Comparison of ENCODE assay signal across 22 cellular contexts in the genomic region with DNA sequence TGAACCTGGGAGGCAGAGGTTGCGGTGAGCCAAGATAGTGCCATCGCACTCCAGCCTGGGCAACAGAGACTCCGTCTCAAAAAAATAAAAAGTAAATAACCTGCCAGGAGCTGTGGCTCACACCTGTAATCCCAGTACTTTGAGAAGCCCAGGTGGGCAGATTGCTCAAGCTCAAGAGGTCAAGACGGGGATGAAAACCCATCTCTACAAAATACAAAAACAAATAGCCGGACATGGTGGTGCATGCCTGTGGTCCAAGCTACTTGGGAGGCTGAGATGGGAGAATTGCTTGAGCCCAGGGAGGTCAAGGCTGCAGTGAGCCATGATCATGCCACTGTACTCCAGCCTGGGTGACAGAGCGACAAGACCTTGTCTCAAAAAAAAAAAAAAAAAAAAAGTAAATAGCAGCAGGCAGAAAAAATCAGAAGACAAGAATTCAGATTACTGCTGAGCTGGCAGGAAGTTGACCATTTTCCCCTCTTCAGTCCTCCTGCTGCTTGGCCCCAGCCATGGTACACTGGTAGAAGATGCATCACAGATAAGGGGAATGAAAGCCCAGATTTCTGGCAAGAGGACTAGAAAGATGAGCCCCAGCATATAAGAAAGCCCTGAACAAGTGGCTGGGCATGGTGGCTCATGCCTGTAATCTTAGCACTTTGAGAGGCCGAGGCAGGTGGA.
DNase-seq lines count a peak whose midpoint lies in the region; ATAC-seq, FAIRE-seq and TF ChIP-seq lines count a peak whose summit lies in the region.
"Had no signal": no experiment of that assay in that cellular context is flagged by ENCODE, and none has a peak within 500 bp of the region (broad histone marks: within the 10 kb centered on the region; RNA-seq: fewer than 3 reads in every experiment).

No MANE protein-coding gene starts in this region.

- H4K5ac ChIP-seq in H1 (ENCODE audit: insufficient read length, low read depth, low read length) = no peak overlapping the region

- no peak overlapping the region for H3K56ac ChIP-seq in H1 (replicated peaks; ENCODE audit: insufficient read length, low read depth, low read length)

- H3F3A ChIP-seq in PC-3 (ENCODE audit: low read length, unreplicated experiment) = no peaks in the 10 kb centered on the region

- CTCF ChIA-PET in H1 (lab: Charles Lee; ENCODE audit: partially characterized antibody) (no interaction called here), PC-3 (lab: Charles Lee) (no interaction called here)

- TF ChIP-seq RAD21 in H1 (IDR thresholded peaks at IDR 0.05 in 1 of 2, conservative IDR thresholded peaks at IDR 0.05 in 1 of 2; ENCODE audit: low read depth in 2 of 2, low read length in 2 of 2) = no peak

- H3K18ac ChIP-seq in H1 (ENCODE audit: extremely low read depth, low read length) = no peak overlapping the region
- no peak overlapping the region for H3K18ac ChIP-seq in neuronal stem cell (ENCODE audit: low read length)

- H3K9me3 ChIP-seq in H1 (ENCODE audit: insufficient read depth in 2 of 2, low read depth in 1 of 2, low read length in 1 of 2) (peaks cover 2 to 7% of the 10 kb centered on the region in 2 experiments; a peak in 1 of 4 replicates), parathyroid adenoma (ENCODE audit: control insufficient read depth, low read length) (no peaks in the 10 kb centered on the region), neuronal stem cell (replicated peaks in 1 of 2; ENCODE audit: control insufficient read depth in 2 of 2, insufficient read depth in 1 of 2, low read depth in 1 of 2, low read length in 2 of 2) (peaks cover 5 to 8% of the 10 kb centered on the region in 2 donors), PC-3 (ENCODE audit: low read length) (no peaks in the 10 kb centered on the region)
- H3K9me3 ChIP-seq: HAP-1, SJCRH30 had no signal

- H4K91ac ChIP-seq in H1 (replicated peaks; ENCODE audit: insufficient read length, low read length) (no peak overlapping the region), neuronal stem cell (ENCODE audit: low read depth, low read length, poor library complexity) (no peak overlapping the region)

- H3K79me2 ChIP-seq in H1 (ENCODE audit: control insufficient read depth in 1 of 2, insufficient read depth in 2 of 2, low read length in 2 of 2) (no peaks in the 10 kb centered on the region), parathyroid adenoma (no peaks in the 10 kb centered on the region), PC-3 (ENCODE audit: low read length) (no peaks in the 10 kb centered on the region)

- H2AFZ ChIP-seq in H1 (ENCODE audit: low read length) = no peak overlapping the region
- H2AFZ ChIP-seq in parathyroid adenoma = no peak overlapping the region
- no peak overlapping the region for H2AFZ ChIP-seq in neuronal stem cell (ENCODE audit: low read length)
- no peak overlapping the region for H2AFZ ChIP-seq in PC-3 (ENCODE audit: low read length)

- H3K4me1 Mint-ChIP-seq in stimulated activated naive CD8-positive, alpha-beta T cell treated with anti-CD3 and anti-CD28 coated beads, Interleukin-15, amount 100 ng/mL, for 72 hours = peaks cover 27% of the 10 kb centered on the region

- peak; percentile 1 for DNase-seq in stimulated activated naive CD8-positive, alpha-beta T cell treated with anti-CD3 and anti-CD28 coated beads, Interleukin-15, Interleukin-2, amounts not matched to agents 100 U/mL and 50 U/mL, for 24 hours
- DNase-seq in stimulated activated naive CD8-positive, alpha-beta T cell treated with anti-CD3 and anti-CD28 coated beads, Interleukin-15, amount 100 ng/mL, for 72 hours = no peak
- no peak for DNase-seq in H1 (ENCODE audit: low read depth in 1 of 2, low spot score in 2 of 2)
- DNase-seq in NK-92 (lab: John Stamatoyannopoulos, UW; ENCODE audit: unreplicated experiment) = no peak
- DNase-seq in neuronal stem cell (ENCODE audit: low spot score) = no peak
- no peak for DNase-seq in PC-3
- DNase-seq: COR-L47, DMS 273 treated with DMSO at 0.1 percent for 48 hours, DND-41, Kasumi-1, MG63, NCI-H1092 treated with DMSO at 0.1 percent for 48 hours, NCI-H146, NCI-H2029 treated with DMSO at 0.1 percent for 48 hours, NCI-H2171, NCI-H526 had no signal

- TF ChIP-seq CTCF in H1 (IDR thresholded peaks at IDR 0.05; ENCODE audit: control extremely low read depth in 1 of 3, insufficient read depth in 1 of 3, low read depth in 1 of 3, low read length in 3 of 3) (no peak), parathyroid adenoma (IDR thresholded peaks at IDR 0.05) (no peak), PC-3 (conservative IDR thresholded peaks at IDR 0.05; ENCODE audit: low read depth, low read length) (no peak)

- no peak overlapping the region for H3K27ac Mint-ChIP-seq in stimulated activated naive CD8-positive, alpha-beta T cell treated with anti-CD3 and anti-CD28 coated beads, Interleukin-15, amount 100 ng/mL, for 72 hours
- H3K27ac Mint-ChIP-seq: B cell, IgD-negative memory B cell had no signal

- H3K4me2 ChIP-seq in H1 (ENCODE audit: insufficient read depth in 1 of 2, low read depth in 2 of 2, low read length in 2 of 2) (no peak overlapping the region), parathyroid adenoma (ENCODE audit: low read length) (no peak overlapping the region), neuronal stem cell (ENCODE audit: insufficient read depth, low read length, poor library complexity, severe bottlenecking) (no peak overlapping the region), PC-3 (ENCODE audit: low read length) (no peak overlapping the region)

- H3K4me3 Mint-ChIP-seq in stimulated activated naive CD8-positive, alpha-beta T cell treated with anti-CD3 and anti-CD28 coated beads, Interleukin-15, amount 100 ng/mL, for 72 hours = no peak overlapping the region
- H3K4me3 Mint-ChIP-seq: B cell, IgD-negative memory B cell had no signal

- H3K4ac ChIP-seq in H1 (replicated peaks; ENCODE audit: insufficient read length, low read depth, low read length) (no peak overlapping the region), neuronal stem cell (ENCODE audit: low read length) (no peak overlapping the region)

- no peaks in the 10 kb centered on the region for H4K20me1 ChIP-seq in H1 (replicated peaks in 1 of 2; ENCODE audit: control insufficient read depth in 1 of 2, insufficient read depth in 2 of 2, low read length in 2 of 2)
- no peaks in the 10 kb centered on the region for H4K20me1 ChIP-seq in PC-3 (ENCODE audit: low read length)

- no TSS peak for BruUV-seq in PC-3 (replicated peaks; lab: Mats Ljungman, UMichigan)

- no peak overlapping the region for H2BK20ac ChIP-seq in H1 (ENCODE audit: low read length)

- POLR2A ChIA-PET in H1 (lab: Charles Lee; ENCODE audit: partially characterized antibody) = no interaction called here
- POLR2A ChIA-PET in PC-3 (lab: Charles Lee; ENCODE audit: unreplicated experiment) = no interaction called here

- H3K27me3 ChIP-seq in H1 (replicated peaks in 1 of 4; ENCODE audit: control insufficient read depth in 3 of 4, extremely low read depth in 1 of 4, insufficient read depth in 3 of 4, low read length in 3 of 4) (no peaks in the 10 kb centered on the region), parathyroid adenoma (ENCODE audit: control insufficient read depth, insufficient read depth, low read length) (no peaks in the 10 kb centered on the region), neuronal stem cell (ENCODE audit: control insufficient read depth in 3 of 3, insufficient read depth in 3 of 3, low read depth in 1 of 3, low read length in 3 of 3) (peaks cover 0 to 1% (median 0%) of the 10 kb centered on the region in 3 experiments), PC-3 (ENCODE audit: low read length) (no peaks in the 10 kb centered on the region)
- H3K27me3 ChIP-seq: MG63, SJCRH30 had no signal

- no peak overlapping the region for H3K23ac ChIP-seq in H1 (ENCODE audit: insufficient read length)
- H3K23ac ChIP-seq in neuronal stem cell (ENCODE audit: low read depth, low read length, poor library complexity) = no peak overlapping the region

- H2BK12ac ChIP-seq in H1 (ENCODE audit: low read depth, low read length) (no peak overlapping the region), neuronal stem cell (ENCODE audit: low read length) (no peak overlapping the region)

- no peak overlapping the region for H3K14ac ChIP-seq in H1 (ENCODE audit: insufficient read length)
- H3K14ac ChIP-seq in neuronal stem cell (ENCODE audit: low read length) = no peak overlapping the region

- H3K4me1 ChIP-seq in H1 (replicated peaks in 1 of 4; ENCODE audit: control insufficient read depth in 3 of 4, insufficient read depth in 4 of 4, low read length in 3 of 4) (no peaks in the 10 kb centered on the region), parathyroid adenoma (no peaks in the 10 kb centered on the region), neuronal stem cell (ENCODE audit: control insufficient read depth in 2 of 2, insufficient read depth in 1 of 2, low read depth in 1 of 2, low read length in 2 of 2) (no peaks in the 10 kb centered on the region), PC-3 (ENCODE audit: insufficient read depth, low read length) (peaks cover 7% of the 10 kb centered on the region)
- H3K4me1 ChIP-seq: HAP-1 had no signal

- TF ChIP-seq EP300 in H1 (IDR thresholded peaks at IDR 0.05; ENCODE audit: borderline replicate concordance in 1 of 2, low read depth in 2 of 2, low read length in 2 of 2) = no peak

- no peak overlapping the region for H3K27ac ChIP-seq in H1 (ENCODE audit: low read depth, low read length)
- H3K27ac ChIP-seq in parathyroid adenoma = peak overlapping the region; percentile 13
- no peak overlapping the region for H3K27ac ChIP-seq in neuronal stem cell (replicated peaks; ENCODE audit: low read length)
- H3K27ac ChIP-seq in PC-3 (ENCODE audit: low read length) = no peak overlapping the region
- H3K27ac ChIP-seq: HL-60, SJCRH30 had no signal

- intact Hi-C loops in PC-3 (cut with micrococcal nuclease) = no loop called here

- no peaks in the 10 kb centered on the region for H3K9me2 ChIP-seq in PC-3 (replicated peaks; ENCODE audit: low read length)

- H3K79me1 ChIP-seq in H1 (ENCODE audit: low read depth, low read length) (no peaks in the 10 kb centered on the region), neuronal stem cell (ENCODE audit: low read depth, low read length) (no peaks in the 10 kb centered on the region)

- H3K4me3 ChIP-seq in H1 (ENCODE audit: extremely low read depth in 1 of 4, insufficient read depth in 2 of 4, low read depth in 3 of 4, low read length in 4 of 4) (no peak overlapping the region), parathyroid adenoma (ENCODE audit: low read depth, low read length) (no peak overlapping the region), neuronal stem cell (ENCODE audit: low read length in 2 of 2) (no peak overlapping the region), PC-3 (ENCODE audit: low read length) (no peak overlapping the region)
- H3K4me3 ChIP-seq: HAP-1, MG63, SJCRH30 had no signal

- H2BK15ac ChIP-seq in H1 (ENCODE audit: low read length) (0 out of 2 replicates have a peak overlapping the region, but pooled peaks have one; percentile 46), neuronal stem cell (ENCODE audit: low read length) (no peak overlapping the region)

- no peaks in the 10 kb centered on the region for H3K36me3 ChIP-seq in H1 (ENCODE audit: control insufficient read depth in 2 of 4, insufficient read depth in 4 of 4, low read length in 3 of 4)
- no peaks in the 10 kb centered on the region for H3K36me3 ChIP-seq in parathyroid adenoma (ENCODE audit: control insufficient read depth, insufficient read depth, low read length)
- peaks cover 0 to 1% of the 10 kb centered on the region in 2 donors for H3K36me3 ChIP-seq in neuronal stem cell (replicated peaks in 1 of 2; ENCODE audit: control insufficient read depth in 2 of 2, insufficient read depth in 2 of 2, low read length in 2 of 2)
- no peaks in the 10 kb centered on the region for H3K36me3 ChIP-seq in PC-3 (ENCODE audit: low read depth, low read length)
- H3K36me3 ChIP-seq: HAP-1, MG63, SJCRH30 had no signal

- H3K9ac ChIP-seq in H1 (replicated peaks in 1 of 4; ENCODE audit: extremely low read depth in 1 of 4, low read depth in 3 of 4, low read length in 3 of 4) (no peak overlapping the region), parathyroid adenoma (no peak overlapping the region), neuronal stem cell (ENCODE audit: low read depth, low read length, poor library complexity) (no peak overlapping the region), PC-3 (ENCODE audit: low read length) (no peak overlapping the region)

- H2AK5ac ChIP-seq in H1 (ENCODE audit: low read depth, low read length) = no peak overlapping the region
- H2AK5ac ChIP-seq in neuronal stem cell (ENCODE audit: low read depth, low read length) = no peak overlapping the region

- no peaks in the 10 kb centered on the region for H3K27me3 Mint-ChIP-seq in stimulated activated naive CD8-positive, alpha-beta T cell treated with anti-CD3 and anti-CD28 coated beads, Interleukin-15, amount 100 ng/mL, for 72 hours
- H3K27me3 Mint-ChIP-seq: B cell, IgD-negative memory B cell had no signal

- no peak for ATAC-seq in stimulated activated naive CD8-positive, alpha-beta T cell treated with anti-CD3 and anti-CD28 coated beads, Interleukin-15, Interleukin-2, amounts not matched to agents 100 U/mL and 50 U/mL, for 24 hours
- no peak for ATAC-seq in stimulated activated naive CD8-positive, alpha-beta T cell treated with anti-CD3 and anti-CD28 coated beads, Interleukin-15, amount 100 ng/mL, for 72 hours
- ATAC-seq in PC-3 = no peak

- TF ChIP-seq POLR2A in H1 (IDR thresholded peaks at IDR 0.05; ENCODE audit: control extremely low read depth in 1 of 2, low read depth in 2 of 2, low read length in 2 of 2) = no peak

- H3K23me2 ChIP-seq in H1 (ENCODE audit: low read depth, low read length) = no peaks in the 10 kb centered on the region

- H2BK5ac ChIP-seq in H1 (ENCODE audit: low read depth, low read length) = no peak overlapping the region
- H2BK5ac ChIP-seq in neuronal stem cell (ENCODE audit: low read length) = no peak overlapping the region

- no peak overlapping the region for H2BK120ac ChIP-seq in H1 (replicated peaks; ENCODE audit: low read depth, low read length)
- no peak overlapping the region for H2BK120ac ChIP-seq in neuronal stem cell (ENCODE audit: low read depth, low read length)

- WGBS in H1 (ENCODE audit: extremely low coverage in 1 of 2, insufficient coverage in 1 of 2, insufficient read length in 1 of 2, insufficient replicate concordance in 2 of 2, low coverage in 1 of 2, low lambda C conversion rate in 2 of 2, missing lambda C conversion rate in 1 of 2), 2 experiments = 95% methylated on average over 7 of the region's 7 CpGs; no CpG with 5 or more reads in 1 of the 2 experiments
- no CpG with 5 or more reads among the region's 7 CpGs for WGBS in neuronal stem cell (ENCODE audit: extremely low coverage in 2 of 2, insufficient read length in 2 of 2, insufficient replicate concordance in 1 of 2), 2 donors

- no peak for FAIRE-seq in H1 (lab: Jason Lieb, UNC)

- peaks cover 2 to 20% of the 10 kb centered on the region in 2 donors for H3K9me3 Mint-ChIP-seq in stimulated activated naive CD8-positive, alpha-beta T cell treated with anti-CD3 and anti-CD28 coated beads, Interleukin-15, amount 100 ng/mL, for 72 hours
- H3K9me3 Mint-ChIP-seq: IgD-negative memory B cell had no signal

- H4K8ac ChIP-seq in H1 (ENCODE audit: extremely low read depth, insufficient read depth, low read length) (no peak overlapping the region), neuronal stem cell (ENCODE audit: low read depth, low read length) (no peak overlapping the region)
